In the genomic region with DNA sequence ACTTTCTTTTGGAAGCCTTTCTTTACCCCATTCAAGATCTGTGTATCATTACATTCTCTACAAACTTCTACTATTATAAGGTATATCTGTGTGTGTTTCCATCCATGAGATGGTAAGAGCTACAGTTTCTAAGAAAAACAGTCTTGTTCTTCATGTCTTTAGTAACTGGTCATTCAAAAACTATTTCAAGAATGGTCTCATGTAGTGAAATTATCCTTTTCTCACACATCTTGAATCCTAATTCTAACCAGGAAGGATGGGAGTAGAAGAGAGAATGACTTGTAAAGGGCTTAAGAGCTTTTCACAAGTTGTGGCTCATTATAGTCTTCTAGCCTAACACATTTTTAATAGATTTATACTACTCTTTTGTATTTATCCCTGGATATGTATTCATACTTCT, we compare ENCODE assay signal across 20 cellular contexts. TPM values are rescaled to one million over a fixed set of nuclear protein-coding genes. Genes with fewer than 3 reads are reported as not detected.
DNase-seq lines count a peak whose midpoint lies in the region; ATAC-seq and TF ChIP-seq lines count a peak whose summit lies in the region.
"Had no signal": no experiment of that assay in that cellular context is flagged by ENCODE, and none has a peak within 500 bp of the region (broad histone marks: within the 10 kb centered on the region; RNA-seq: fewer than 3 reads in every experiment).

No MANE protein-coding gene starts in this region.

- no peaks in the 10 kb centered on the region for H3K4me1 ChIP-seq in CD8-positive, alpha-beta T cell (ENCODE audit: insufficient read depth, low read length)
- H3K4me1 ChIP-seq in ovary (ENCODE audit: insufficient read depth): no peaks in the 10 kb centered on the region

- POLR2A ChIA-PET in CD8-positive, alpha-beta T cell (lab: Charles Lee): no interaction called here

- no peaks in the 10 kb centered on the region for H3K9me3 ChIP-seq in CD8-positive, alpha-beta T cell (ENCODE audit: low read length)
- H3K9me3 ChIP-seq in ovary: no peaks in the 10 kb centered on the region
- H3K9me3 ChIP-seq: left ventricle myocardium inferior had no signal

- H3K4me3 Mint-ChIP-seq in CD8-positive, alpha-beta T cell: no peak overlapping the region
- H3K4me3 Mint-ChIP-seq: activated naive CD4-positive, alpha-beta T cell treated with anti-CD3 and anti-CD28 coated beads for 36 hours; brain; dendritic cell treated with granulocyte-macrophage colony-stimulating factor and Interleukin-4, amounts not matched to agents 40 ng/mL and 50 ng/mL, for 4 days; GM23338; IgD-negative memory B cell had no signal

- no peaks in the 10 kb centered on the region for H3K27me3 Mint-ChIP-seq in CD8-positive, alpha-beta T cell (ENCODE audit: low read depth)
- H3K27me3 Mint-ChIP-seq: brain; dendritic cell treated with granulocyte-macrophage colony-stimulating factor and Interleukin-4, amounts not matched to agents 40 ng/mL and 50 ng/mL, for 4 days; IgD-negative memory B cell had no signal

- peaks cover 53% of the 10 kb centered on the region for H3K4me1 Mint-ChIP-seq in CD8-positive, alpha-beta T cell (ENCODE audit: low read depth)
- H3K4me1 Mint-ChIP-seq: brain had no signal

- no peak for ATAC-seq in CD8-positive, alpha-beta T cell
- ATAC-seq in GM21786 (IDR thresholded peaks at IDR 0.05; ENCODE audit: unreplicated experiment): no peak
- ATAC-seq: GM23338 had no signal

- TF ChIP-seq CTCF in CD8-positive, alpha-beta T cell (IDR thresholded peaks at IDR 0.05): no peak
- no peak for TF ChIP-seq CTCF in ovary (IDR thresholded peaks at IDR 0.05)

- intact Hi-C loops in CD8-positive, alpha-beta T cell (cut with DNase I, micrococcal nuclease): no loop called here
- intact Hi-C loops in ovary (cut with DNase I): no loop called here

- no peak for TF ChIP-seq POLR2A in ovary (IDR thresholded peaks at IDR 0.05)

- no peaks in the 10 kb centered on the region for H3K36me3 ChIP-seq in CD8-positive, alpha-beta T cell (ENCODE audit: insufficient read depth, low read length)
- no peaks in the 10 kb centered on the region for H3K36me3 ChIP-seq in ovary
- H3K36me3 ChIP-seq: left ventricle myocardium inferior had no signal

- H3K36me3 Mint-ChIP-seq in CD8-positive, alpha-beta T cell: peaks cover 53% of the 10 kb centered on the region

- CTCF ChIA-PET in CD8-positive, alpha-beta T cell (lab: Charles Lee): no interaction called here

- no peak for TF ChIP-seq EP300 in ovary (IDR thresholded peaks at IDR 0.05)

- peak overlapping the region; percentile 6 for H3K27ac Mint-ChIP-seq in CD8-positive, alpha-beta T cell
- H3K27ac Mint-ChIP-seq: activated naive CD4-positive, alpha-beta T cell treated with anti-CD3 and anti-CD28 coated beads for 36 hours; brain; dendritic cell treated with granulocyte-macrophage colony-stimulating factor and Interleukin-4, amounts not matched to agents 40 ng/mL and 50 ng/mL, for 4 days; GM23338 had no signal

- H3K27ac ChIP-seq in CD8-positive, alpha-beta T cell (ENCODE audit: low read depth, low read length): no peak overlapping the region
- no peak overlapping the region for H3K27ac ChIP-seq in ovary
- H3K27ac ChIP-seq: left ventricle myocardium inferior had no signal

- DNase-seq in CD8-positive, alpha-beta T cell: no peak
- peak; percentile 8 for DNase-seq in NCI-H226
- peak; percentile 29 for DNase-seq in fibroblast of peridontal ligament (ENCODE audit: extremely low read depth)
- DNase-seq in skeletal muscle cell (ENCODE audit: low read depth): peak; percentile 4
- DNase-seq in stimulated activated CD8-positive, alpha-beta memory T cell treated with anti-CD3 and anti-CD28 coated beads, Interleukin-4, amount 100 ng/mL, for 48 hours: no peak
- DNase-seq in effector CD8-positive, alpha-beta T cell (lab: John Stamatoyannopoulos, UW): no peak
- no peak for DNase-seq in ovary
- DNase-seq: activated CD4-positive, alpha-beta T cell treated with anti-CD3 and anti-CD28 coated beads for 48 hours; activated naive CD4-positive, alpha-beta T cell treated with anti-CD3 and anti-CD28 coated beads for 36 hours; left ventricle myocardium inferior; MM.1S; NCI-H1694 treated with DMSO at 0.1 percent for 48 hours; NCI-H2227 treated with DMSO at 0.1 percent for 48 hours; stimulated activated CD4-positive, alpha-beta T cell treated with anti-CD3 and anti-CD28 coated beads, Interleukin-4, amount 100 ng/mL, for 1 hour; substantia nigra had no signal

- H3K4me3 ChIP-seq in CD8-positive, alpha-beta T cell (ENCODE audit: low read depth, low read length): no peak overlapping the region
- no peak overlapping the region for H3K4me3 ChIP-seq in skeletal muscle cell (ENCODE audit: low read depth, low read length)
- no peak overlapping the region for H3K4me3 ChIP-seq in ovary
- H3K4me3 ChIP-seq: GM23338, left ventricle myocardium inferior had no signal

- H3K9me3 Mint-ChIP-seq in CD8-positive, alpha-beta T cell: no peaks in the 10 kb centered on the region
- H3K9me3 Mint-ChIP-seq: activated naive CD4-positive, alpha-beta T cell treated with anti-CD3 and anti-CD28 coated beads for 36 hours; dendritic cell treated with granulocyte-macrophage colony-stimulating factor and Interleukin-4, amounts not matched to agents 40 ng/mL and 50 ng/mL, for 4 days; GM23338; IgD-negative memory B cell had no signal

- no peaks in the 10 kb centered on the region for H3K27me3 ChIP-seq in CD8-positive, alpha-beta T cell (ENCODE audit: insufficient read depth, low read length)
- no peaks in the 10 kb centered on the region for H3K27me3 ChIP-seq in ovary

RNA-seq across cellular contexts. Expression of a gene that starts 47.3 kb away (rescaled TPM):
- total RNA-seq in CD8-positive, alpha-beta T cell: 10 to 100 TPM; 88.5 to 94.7 TPM
- 10 to 100 TPM; 35.0 to 47.7 (median 43.5) TPM for total RNA-seq in ovary
- polyA plus RNA-seq in ovary: 10 to 100 TPM; 18.3 to 42.6 TPM

Comparison
In these comparisons a context has a peak if more than half of its experiments do, and no peak if none do; other contexts are left out.
1. DNase-seq: peak in NCI-H226 (single experiment), fibroblast of peridontal ligament (single experiment) and skeletal muscle cell (single experiment); none in CD8-positive, alpha-beta T cell (0 of 7), stimulated activated CD8-positive, alpha-beta memory T cell treated with anti-CD3 and anti-CD28 coated beads, Interleukin-4, amount 100 ng/mL, for 48 hours (single experiment), effector CD8-positive, alpha-beta T cell (single experiment) and ovary (0 of 5).